Comparison of ENCODE assay signal across 24 cellular contexts in the genomic region with DNA sequence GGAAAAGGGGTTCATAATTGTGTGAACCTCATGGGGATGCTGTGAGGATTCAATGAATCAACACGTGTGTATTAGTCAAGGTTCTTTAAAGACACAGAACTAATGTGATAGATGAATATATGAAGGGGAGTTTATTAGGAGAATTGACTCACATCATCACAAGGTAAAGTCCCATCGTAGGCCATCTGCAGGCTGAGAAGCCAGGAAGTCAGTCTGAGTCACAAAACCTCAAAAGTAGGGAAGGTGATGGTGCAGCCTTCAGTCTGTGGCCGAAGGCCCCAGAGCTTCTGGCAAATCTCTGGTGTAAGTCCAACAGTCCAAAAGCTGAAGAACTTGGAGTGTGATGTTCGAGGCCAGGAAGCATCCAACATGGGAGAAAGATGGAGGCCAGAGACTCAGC.
DNase-seq lines count a peak whose midpoint lies in the region; ATAC-seq, FAIRE-seq and TF ChIP-seq lines count a peak whose summit lies in the region.
"Had no signal": no experiment of that assay in that cellular context is flagged by ENCODE, and none has a peak within 500 bp of the region (broad histone marks: within the 10 kb centered on the region; RNA-seq: fewer than 3 reads in every experiment).

No MANE protein-coding gene starts in this region.

- TF ChIP-seq POLR2A in body of pancreas (IDR thresholded peaks at IDR 0.05): no peak

- H3K79me2 ChIP-seq in hepatocyte: no peaks in the 10 kb centered on the region

- no peaks in the 10 kb centered on the region for H3K36me3 Mint-ChIP-seq in activated CD4-positive, alpha-beta T cell treated with anti-CD3 and anti-CD28 coated beads for 36 hours (ENCODE audit: low read depth)
- no peaks in the 10 kb centered on the region for H3K36me3 Mint-ChIP-seq in activated CD4-positive, alpha-beta T cell treated with anti-CD3 and anti-CD28 coated beads, Interleukin-2, amount 10 ng/mL, durations not matched to agents 7 days and 5 days (ENCODE audit: low read depth)
- H3K36me3 Mint-ChIP-seq: activated naive CD4-positive, alpha-beta T cell treated with anti-CD3 and anti-CD28 coated beads, Interleukin-2, amount 50 U/mL, for 24 hours; brain; neural progenitor cell had no signal

- intact Hi-C loops in activated CD4-positive, alpha-beta T cell treated with anti-CD3 and anti-CD28 coated beads for 36 hours (cut with DNase I, micrococcal nuclease): no loop called here
- intact Hi-C loops in body of pancreas (cut with DNase I): no loop called here

- no peak overlapping the region for H3K27ac Mint-ChIP-seq in activated CD4-positive, alpha-beta T cell treated with anti-CD3 and anti-CD28 coated beads for 36 hours
- no peak overlapping the region for H3K27ac Mint-ChIP-seq in activated CD4-positive, alpha-beta T cell treated with anti-CD3 and anti-CD28 coated beads, Interleukin-2, amount 10 ng/mL, durations not matched to agents 7 days and 5 days
- H3K27ac Mint-ChIP-seq: activated naive CD4-positive, alpha-beta T cell treated with anti-CD3 and anti-CD28 coated beads, Interleukin-2, amount 50 U/mL, for 24 hours; brain; dendritic cell treated with granulocyte-macrophage colony-stimulating factor and Interleukin-4, amounts not matched to agents 40 ng/mL and 50 ng/mL, for 4 days; neural progenitor cell had no signal

- H2AFZ ChIP-seq in hepatocyte: no peak overlapping the region
- H2AFZ ChIP-seq: neural progenitor cell had no signal

- no peaks in the 10 kb centered on the region for H3K9me2 ChIP-seq in hepatocyte (replicated peaks; ENCODE audit: insufficient read depth)

- 87% methylated on average over 4 of the region's 4 CpGs for WGBS in hepatocyte (ENCODE audit: low lambda C conversion rate, missing lambda C conversion rate)
- WGBS in body of pancreas, 2 donors: 38 to 44% methylated on average over 4 of the region's 4 CpGs

- no peaks in the 10 kb centered on the region for H3K4me1 ChIP-seq in hepatocyte (ENCODE audit: insufficient read depth)
- no peaks in the 10 kb centered on the region for H3K4me1 ChIP-seq in body of pancreas
- H3K4me1 ChIP-seq: neural progenitor cell, uterus had no signal

- peaks cover 2% of the 10 kb centered on the region for H3K9me3 Mint-ChIP-seq in activated CD4-positive, alpha-beta T cell treated with anti-CD3 and anti-CD28 coated beads for 36 hours (ENCODE audit: low read depth)
- H3K9me3 Mint-ChIP-seq in activated CD4-positive, alpha-beta T cell treated with anti-CD3 and anti-CD28 coated beads, Interleukin-2, amount 10 ng/mL, durations not matched to agents 7 days and 5 days: no peaks in the 10 kb centered on the region
- H3K9me3 Mint-ChIP-seq: activated naive CD4-positive, alpha-beta T cell treated with anti-CD3 and anti-CD28 coated beads, Interleukin-2, amount 50 U/mL, for 24 hours; neural progenitor cell had no signal

- H3K27me3 ChIP-seq in hepatocyte: no peaks in the 10 kb centered on the region
- H3K27me3 ChIP-seq in body of pancreas: no peaks in the 10 kb centered on the region
- H3K27me3 ChIP-seq: neural progenitor cell, uterus had no signal

- no peak overlapping the region for H3K4me3 Mint-ChIP-seq in activated CD4-positive, alpha-beta T cell treated with anti-CD3 and anti-CD28 coated beads for 36 hours
- H3K4me3 Mint-ChIP-seq in activated CD4-positive, alpha-beta T cell treated with anti-CD3 and anti-CD28 coated beads, Interleukin-2, amount 10 ng/mL, durations not matched to agents 7 days and 5 days: no peak overlapping the region
- H3K4me3 Mint-ChIP-seq: activated naive CD4-positive, alpha-beta T cell treated with anti-CD3 and anti-CD28 coated beads, Interleukin-2, amount 50 U/mL, for 24 hours; brain; dendritic cell treated with granulocyte-macrophage colony-stimulating factor and Interleukin-4, amounts not matched to agents 40 ng/mL and 50 ng/mL, for 4 days; neural progenitor cell had no signal

- no peak overlapping the region for H3K27ac ChIP-seq in hepatocyte
- H3K27ac ChIP-seq in body of pancreas: no peak overlapping the region
- H3K27ac ChIP-seq: C4-2B, neural progenitor cell, uterus had no signal

- no peak overlapping the region for H3K4me3 ChIP-seq in epithelial cell of esophagus (ENCODE audit: low read length)
- no peak overlapping the region for H3K4me3 ChIP-seq in hepatocyte
- H3K4me3 ChIP-seq in body of pancreas: no peak overlapping the region
- H3K4me3 ChIP-seq: neural progenitor cell, smooth muscle cell, uterus had no signal

- CTCF ChIA-PET in activated CD4-positive, alpha-beta T cell treated with anti-CD3 and anti-CD28 coated beads for 36 hours (lab: Charles Lee): interaction anchor here (0.6 kb wide), 1 partner anchor 75 kb away, joined by 3 read pairs; no protein-coding TSS in a partner anchor
- CTCF ChIA-PET in activated CD4-positive, alpha-beta T cell treated with anti-CD3 and anti-CD28 coated beads, Interleukin-2, amount 10 ng/mL, durations not matched to agents 7 days and 5 days (lab: Charles Lee): no interaction called here

- H3K27me3 Mint-ChIP-seq in activated CD4-positive, alpha-beta T cell treated with anti-CD3 and anti-CD28 coated beads for 36 hours: peaks cover 5% of the 10 kb centered on the region
- no peaks in the 10 kb centered on the region for H3K27me3 Mint-ChIP-seq in activated CD4-positive, alpha-beta T cell treated with anti-CD3 and anti-CD28 coated beads, Interleukin-2, amount 10 ng/mL, durations not matched to agents 7 days and 5 days
- H3K27me3 Mint-ChIP-seq: dendritic cell treated with granulocyte-macrophage colony-stimulating factor and Interleukin-4, amounts not matched to agents 40 ng/mL and 50 ng/mL, for 4 days had no signal

- no peak overlapping the region for H3K4me2 ChIP-seq in hepatocyte
- H3K4me2 ChIP-seq: neural progenitor cell, smooth muscle cell had no signal

- no peak for FAIRE-seq in RCC 7860 (lab: Jason Lieb, UNC)
- FAIRE-seq: A204.1, GM12892 had no signal

- H3K36me3 ChIP-seq in hepatocyte (replicated peaks; ENCODE audit: insufficient read depth, low read depth): no peaks in the 10 kb centered on the region
- H3K36me3 ChIP-seq in body of pancreas (replicated peaks in 1 of 2; ENCODE audit: insufficient read depth in 1 of 2, low read depth in 2 of 2): no peaks in the 10 kb centered on the region
- H3K36me3 ChIP-seq: neural progenitor cell, uterus had no signal

- H3K4me1 Mint-ChIP-seq in activated CD4-positive, alpha-beta T cell treated with anti-CD3 and anti-CD28 coated beads for 36 hours: peaks cover 3% of the 10 kb centered on the region
- no peaks in the 10 kb centered on the region for H3K4me1 Mint-ChIP-seq in activated CD4-positive, alpha-beta T cell treated with anti-CD3 and anti-CD28 coated beads, Interleukin-2, amount 10 ng/mL, durations not matched to agents 7 days and 5 days
- H3K4me1 Mint-ChIP-seq: activated naive CD4-positive, alpha-beta T cell treated with anti-CD3 and anti-CD28 coated beads, Interleukin-2, amount 50 U/mL, for 24 hours; brain; neural progenitor cell had no signal

- H4K20me1 ChIP-seq in hepatocyte (ENCODE audit: insufficient read depth, poor library complexity, severe bottlenecking): no peaks in the 10 kb centered on the region

- ATAC-seq in activated CD4-positive, alpha-beta T cell treated with anti-CD3 and anti-CD28 coated beads for 36 hours: peak; percentile 16
- no peak for ATAC-seq in body of pancreas
- ATAC-seq: left lobe of liver had no signal

- DNase-seq in activated CD4-positive, alpha-beta T cell treated with anti-CD3 and anti-CD28 coated beads for 36 hours: peak; percentile 5
- DNase-seq in activated CD4-positive, alpha-beta T cell treated with anti-CD3 and anti-CD28 coated beads, Interleukin-2, amount 10 ng/mL, durations not matched to agents 7 days and 5 days: no peak
- DNase-seq in RCC 7860 (ENCODE audit: low spot score) (peak; percentile 48), epithelial cell of esophagus (ENCODE audit: low read depth) (peak; percentile 68), renal cortical epithelial cell (ENCODE audit: low read depth) (peak; percentile 43), hepatocyte (ENCODE audit: low spot score) (no peak), COLO829 (ENCODE audit: low spot score) (no peak), body of pancreas (no peak)
- DNase-seq: activated T-cell treated with anti-CD3 and anti-CD28 coated beads, Interleukin-2, amount 50 U/mL, for 48 hours; midbrain; NCI-H1105; NCI-H524; SHP77; stimulated activated CD4-positive, alpha-beta T cell treated with anti-CD3 and anti-CD28 coated beads, Interleukin-4, amount 100 ng/mL, for 1 hour; uterus had no signal

- TF ChIP-seq CTCF in epithelial cell of esophagus (IDR thresholded peaks at IDR 0.05; ENCODE audit: insufficient read depth, low read depth, low read length, missing control alignments): no peak
- no peak for TF ChIP-seq CTCF in hepatocyte (IDR thresholded peaks at IDR 0.05; ENCODE audit: poor library complexity)
- TF ChIP-seq CTCF in body of pancreas (IDR thresholded peaks at IDR 0.05): no peak

- H3K9me3 ChIP-seq in hepatocyte (ENCODE audit: low read depth) (no peaks in the 10 kb centered on the region), body of pancreas (no peaks in the 10 kb centered on the region)
- H3K9me3 ChIP-seq: uterus had no signal

- POLR2A ChIA-PET in activated CD4-positive, alpha-beta T cell treated with anti-CD3 and anti-CD28 coated beads for 36 hours (lab: Charles Lee): no interaction called here
- POLR2A ChIA-PET in activated CD4-positive, alpha-beta T cell treated with anti-CD3 and anti-CD28 coated beads, Interleukin-2, amount 10 ng/mL, durations not matched to agents 7 days and 5 days (lab: Charles Lee): no interaction called here

Comparison
In these comparisons a context has a peak if more than half of its experiments do, and no peak if none do; other contexts are left out.
1. DNase-seq: peak in activated CD4-positive, alpha-beta T cell treated with anti-CD3 and anti-CD28 coated beads for 36 hours (single experiment), RCC 7860 (single experiment), epithelial cell of esophagus (single experiment) and renal cortical epithelial cell (single experiment); none in activated CD4-positive, alpha-beta T cell treated with anti-CD3 and anti-CD28 coated beads, Interleukin-2, amount 10 ng/mL, durations not matched to agents 7 days and 5 days (single experiment), hepatocyte (single experiment), COLO829 (single experiment) and body of pancreas (0 of 4).